Comparison of ENCODE assay signal across 13 cellular contexts in the genomic region with DNA sequence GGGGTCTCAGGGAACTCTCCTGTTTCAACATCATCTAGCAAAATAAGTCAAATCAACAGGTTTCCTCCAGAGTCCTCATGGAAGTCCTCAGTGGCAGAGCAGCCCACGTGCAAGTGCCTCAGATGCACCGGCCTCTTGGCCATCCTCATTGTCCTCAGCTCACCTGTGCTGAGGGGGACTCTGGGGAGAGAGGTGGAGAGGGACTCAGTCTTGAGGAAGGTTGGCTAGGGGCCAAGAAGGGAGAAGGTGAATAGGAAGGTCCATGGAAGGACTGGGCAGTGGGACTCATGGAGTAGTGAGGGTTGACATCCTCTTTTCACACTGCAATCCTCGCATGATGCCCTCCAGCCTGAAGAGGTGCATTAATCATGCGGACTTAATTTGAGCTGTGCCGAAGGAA.
DNase-seq lines count a peak whose midpoint lies in the region; ATAC-seq and TF ChIP-seq lines count a peak whose summit lies in the region.
"Had no signal": no experiment of that assay in that cellular context is flagged by ENCODE, and none has a peak within 500 bp of the region (broad histone marks: within the 10 kb centered on the region; RNA-seq: fewer than 3 reads in every experiment).

No MANE protein-coding gene starts in this region.

- no peak for TF ChIP-seq CTCF in HEK293 (tag by site-specific recombination; IDR thresholded peaks at IDR 0.05)
- TF ChIP-seq CTCF in CD14-positive monocyte (IDR thresholded peaks at IDR 0.05) = no peak

- H3K9me3 ChIP-seq in HEK293 (ENCODE audit: control insufficient read depth, insufficient read depth, low read depth, low read length) = no peaks in the 10 kb centered on the region
- H3K9me3 ChIP-seq: BE2C had no signal

- peaks cover 5% of the 10 kb centered on the region for H3K27me3 Mint-ChIP-seq in activated naive CD4-positive, alpha-beta T cell treated with anti-CD3 and anti-CD28 coated beads, Interleukin-2, amount 10 ng/mL, durations not matched to agents 7 days and 5 days
- no peaks in the 10 kb centered on the region for H3K27me3 Mint-ChIP-seq in central memory CD8-positive, alpha-beta T cell
- peaks cover 9 to 17% (median 9%) of the 10 kb centered on the region in 3 donors for H3K27me3 Mint-ChIP-seq in CD14-positive monocyte (ENCODE audit: low read depth in 3 of 3)
- H3K27me3 Mint-ChIP-seq in activated naive CD8-positive, alpha-beta T cell treated with anti-CD3 and anti-CD28 coated beads for 36 hours = peaks cover 4% of the 10 kb centered on the region

- peak overlapping the region; percentile 43 for H3K27ac Mint-ChIP-seq in activated naive CD4-positive, alpha-beta T cell treated with anti-CD3 and anti-CD28 coated beads, Interleukin-2, amount 10 ng/mL, durations not matched to agents 7 days and 5 days
- peak overlapping the region; percentile 36 for H3K27ac Mint-ChIP-seq in central memory CD8-positive, alpha-beta T cell (ENCODE audit: low read depth)
- H3K27ac Mint-ChIP-seq in CD14-positive monocyte = no peak overlapping the region
- H3K27ac Mint-ChIP-seq in activated naive CD8-positive, alpha-beta T cell treated with anti-CD3 and anti-CD28 coated beads for 36 hours = no peak overlapping the region
- H3K27ac Mint-ChIP-seq: CD8-positive, alpha-beta T cell had no signal

- intact Hi-C loops in CD14-positive monocyte (cut with micrococcal nuclease) = no loop called here

- POLR2A ChIA-PET in HEK293 (lab: Yijun Ruan, JAX) = no interaction called here

- no peaks in the 10 kb centered on the region for H3K4me1 ChIP-seq in HEK293 (ENCODE audit: control insufficient read depth, insufficient read depth, low read length)
- H3K4me1 ChIP-seq: BE2C had no signal

- no peak overlapping the region for H3K4me3 Mint-ChIP-seq in activated naive CD4-positive, alpha-beta T cell treated with anti-CD3 and anti-CD28 coated beads, Interleukin-2, amount 10 ng/mL, durations not matched to agents 7 days and 5 days
- no peak overlapping the region for H3K4me3 Mint-ChIP-seq in central memory CD8-positive, alpha-beta T cell
- H3K4me3 Mint-ChIP-seq in CD14-positive monocyte = no peak overlapping the region
- H3K4me3 Mint-ChIP-seq in activated naive CD8-positive, alpha-beta T cell treated with anti-CD3 and anti-CD28 coated beads for 36 hours = no peak overlapping the region
- H3K4me3 Mint-ChIP-seq: CD8-positive, alpha-beta T cell had no signal

- peaks cover 3% of the 10 kb centered on the region for H3K36me3 Mint-ChIP-seq in activated naive CD4-positive, alpha-beta T cell treated with anti-CD3 and anti-CD28 coated beads, Interleukin-2, amount 10 ng/mL, durations not matched to agents 7 days and 5 days
- H3K36me3 Mint-ChIP-seq in central memory CD8-positive, alpha-beta T cell (ENCODE audit: insufficient read depth) = peaks cover 6% of the 10 kb centered on the region
- H3K36me3 Mint-ChIP-seq in CD14-positive monocyte = no peaks in the 10 kb centered on the region
- H3K36me3 Mint-ChIP-seq in activated naive CD8-positive, alpha-beta T cell treated with anti-CD3 and anti-CD28 coated beads for 36 hours = peaks cover 2% of the 10 kb centered on the region

- no peak for ATAC-seq in central memory CD8-positive, alpha-beta T cell (replicated peaks; ENCODE audit: extremely low read depth, poor library complexity, severe bottlenecking)
- ATAC-seq: CD8-positive, alpha-beta T cell had no signal

- no peak for DNase-seq in activated naive CD4-positive, alpha-beta T cell treated with anti-CD3 and anti-CD28 coated beads, Interleukin-2, amount 10 ng/mL, durations not matched to agents 7 days and 5 days
- no peak for DNase-seq in activated naive CD4-positive, alpha-beta T cell treated with anti-CD3 and anti-CD28 coated beads, Interleukin-2, amount 50 U/mL, for 16 hours
- DNase-seq in central memory CD8-positive, alpha-beta T cell (ENCODE audit: low spot score in 2 of 2) = no peak
- DNase-seq in D341Med (ENCODE audit: low spot score) (no peak), CD14-positive monocyte (ENCODE audit: low spot score) (no peak)
- DNase-seq in activated naive CD8-positive, alpha-beta T cell treated with anti-CD3 and anti-CD28 coated beads for 36 hours = no peak
- DNase-seq: BE2C; CD8-positive, alpha-beta T cell; COR-L47; DND-41; HCEC 1CT had no signal

- no peak overlapping the region for H3K27ac ChIP-seq in HEK293 (ENCODE audit: extremely low read depth, low read depth, low read length)
- H3K27ac ChIP-seq: C4-2B had no signal

- CTCF ChIA-PET in activated naive CD4-positive, alpha-beta T cell treated with anti-CD3 and anti-CD28 coated beads, Interleukin-2, amount 10 ng/mL, durations not matched to agents 7 days and 5 days (lab: Charles Lee) = interaction anchor here (3.7 kb wide), 1 partner anchor 22 kb away, joined by 21 read pairs; no protein-coding TSS in a partner anchor
- CTCF ChIA-PET in HEK293 (lab: Yijun Ruan, JAX) = no interaction called here

- H3K36me3 ChIP-seq in HEK293 (ENCODE audit: control insufficient read depth in 2 of 2, insufficient read depth in 1 of 2, low read length in 2 of 2) = no peaks in the 10 kb centered on the region
- H3K36me3 ChIP-seq: BE2C had no signal

- peaks cover 11% of the 10 kb centered on the region for H3K9me3 Mint-ChIP-seq in activated naive CD4-positive, alpha-beta T cell treated with anti-CD3 and anti-CD28 coated beads, Interleukin-2, amount 10 ng/mL, durations not matched to agents 7 days and 5 days
- H3K9me3 Mint-ChIP-seq in central memory CD8-positive, alpha-beta T cell = no peaks in the 10 kb centered on the region
- H3K9me3 Mint-ChIP-seq in CD14-positive monocyte = peaks cover 7 to 12% (median 9%) of the 10 kb centered on the region in 7 donors
- H3K9me3 Mint-ChIP-seq in activated naive CD8-positive, alpha-beta T cell treated with anti-CD3 and anti-CD28 coated beads for 36 hours = peaks cover 4% of the 10 kb centered on the region
- H3K9me3 Mint-ChIP-seq: CD8-positive, alpha-beta T cell had no signal

- no peak overlapping the region for H3K4me3 ChIP-seq in HEK293 (ENCODE audit: low read depth, low read length)

- peaks cover 48% of the 10 kb centered on the region for H3K4me1 Mint-ChIP-seq in activated naive CD4-positive, alpha-beta T cell treated with anti-CD3 and anti-CD28 coated beads, Interleukin-2, amount 10 ng/mL, durations not matched to agents 7 days and 5 days
- peaks cover 49% of the 10 kb centered on the region for H3K4me1 Mint-ChIP-seq in central memory CD8-positive, alpha-beta T cell
- peaks cover 17% of the 10 kb centered on the region for H3K4me1 Mint-ChIP-seq in CD14-positive monocyte
- H3K4me1 Mint-ChIP-seq in activated naive CD8-positive, alpha-beta T cell treated with anti-CD3 and anti-CD28 coated beads for 36 hours = peaks cover 22% of the 10 kb centered on the region

TF ChIP-seq in HEK293, 187 proteins besides CTCF, POLR2A, EP300 and RAD21:
- TF ChIP-seq ELK4 (IDR thresholded peaks at IDR 0.05; ENCODE audit: borderline replicate concordance, low read depth, low read length) (no peak), SCRT2 (tag by site-specific recombination; IDR thresholded peaks at IDR 0.05) (peak; percentile 34; the same call in 1 of the 2 replicates), ZNF404 (tag by site-specific recombination; IDR thresholded peaks at IDR 0.05) (no peak)

Comparison
In these comparisons a context has a peak if more than half of its experiments do, and no peak if none do; other contexts are left out.
1. H3K27ac Mint-ChIP-seq: peak in activated naive CD4-positive, alpha-beta T cell treated with anti-CD3 and anti-CD28 coated beads, Interleukin-2, amount 10 ng/mL, durations not matched to agents 7 days and 5 days (single experiment) and central memory CD8-positive, alpha-beta T cell (single experiment); none in CD14-positive monocyte (0 of 7) and activated naive CD8-positive, alpha-beta T cell treated with anti-CD3 and anti-CD28 coated beads for 36 hours (single experiment).